In genomic region chr2:3277748-3278520, GRCh38 we compare ENCODE assay signal across 17 cellular contexts.
DNase-seq lines count a peak whose midpoint lies in the region; ATAC-seq and TF ChIP-seq lines count a peak whose summit lies in the region.
"Had no signal": no experiment of that assay in that cellular context is flagged by ENCODE, and none has a peak within 500 bp of the region (broad histone marks: within the 10 kb centered on the region; RNA-seq: fewer than 3 reads in every experiment).

No MANE protein-coding gene starts in this region.

- no peak overlapping the region for H3K4me2 ChIP-seq in GM23338

- H3K4me3 ChIP-seq in GM23338: no peak overlapping the region
- H3K4me3 ChIP-seq in sigmoid colon: no peak overlapping the region
- H3K4me3 ChIP-seq: HAP-1 had no signal

- peaks cover 3% of the 10 kb centered on the region for H3K27me3 Mint-ChIP-seq in GM23338 (ENCODE audit: insufficient read depth, low read depth, poor library complexity)
- H3K27me3 Mint-ChIP-seq in chondrocyte (ENCODE audit: low read depth): no peaks in the 10 kb centered on the region

- H3K36me3 Mint-ChIP-seq in GM23338 (ENCODE audit: low read depth) (peaks cover 24% of the 10 kb centered on the region; the same call in 2 of the 3 replicates), chondrocyte (ENCODE audit: low read depth) (peaks cover 7% of the 10 kb centered on the region)

- H3K79me2 ChIP-seq in GM23338 (replicated peaks; ENCODE audit: insufficient read depth): peaks cover 25% of the 10 kb centered on the region

- no peaks in the 10 kb centered on the region for H3K36me3 ChIP-seq in GM23338 (ENCODE audit: insufficient read depth)
- H3K36me3 ChIP-seq in sigmoid colon: no peaks in the 10 kb centered on the region
- H3K36me3 ChIP-seq: HAP-1 had no signal

- WGBS in sigmoid colon, 2 donors: 96 to 98% methylated on average over 16 of the region's 16 CpGs

- no peaks in the 10 kb centered on the region for H3K9me3 ChIP-seq in sigmoid colon

- H3K4me1 Mint-ChIP-seq in GM23338 (peaks cover 14% of the 10 kb centered on the region), chondrocyte (ENCODE audit: low read depth) (no peaks in the 10 kb centered on the region)

- intact Hi-C loops in sigmoid colon (cut with DNase I): no loop called here

- H3K9me3 Mint-ChIP-seq in GM23338 (peaks cover 13% of the 10 kb centered on the region; the same call in 2 of the 3 replicates), chondrocyte (ENCODE audit: low read depth) (peaks cover 13% of the 10 kb centered on the region)

- TF ChIP-seq CTCF in GM23338 (conservative IDR thresholded peaks at IDR 0.05; ENCODE audit: low read depth in 2 of 2) (no peak), chondrocyte (IDR thresholded peaks at IDR 0.05) (no peak), sigmoid colon (IDR thresholded peaks at IDR 0.05) (no peak)

- H3F3A ChIP-seq in GM23338 (replicated peaks; ENCODE audit: low read depth): no peaks in the 10 kb centered on the region

- no peaks in the 10 kb centered on the region for H3K27me3 ChIP-seq in GM23338 (ENCODE audit: insufficient read depth)
- H3K27me3 ChIP-seq in sigmoid colon: no peaks in the 10 kb centered on the region

- H3K27ac ChIP-seq in GM23338 (ENCODE audit: low read depth) (no peak overlapping the region), sigmoid colon (no peak overlapping the region)
- H3K27ac ChIP-seq: RWPE1 had no signal

- no peak for TF ChIP-seq POLR2A in sigmoid colon (IDR thresholded peaks at IDR 0.05)

- H3K4me1 ChIP-seq in GM23338 (ENCODE audit: insufficient read depth) (no peaks in the 10 kb centered on the region), sigmoid colon (peaks cover 0 to 9% (median 8%) of the 10 kb centered on the region in 4 donors)
- H3K4me1 ChIP-seq: Caco-2, HAP-1 had no signal

- H3K4me3 Mint-ChIP-seq in GM23338 (no peak overlapping the region), chondrocyte (ENCODE audit: unreplicated experiment) (no peak overlapping the region)

- DNase-seq in activated CD8-positive, alpha-beta memory T cell treated with anti-CD3 and anti-CD28 coated beads, Interleukin-2, amount 50 U/mL, for 4 hours: peak; percentile 5
- DNase-seq in activated CD8-positive, alpha-beta memory T cell treated with anti-CD3 and anti-CD28 coated beads, Interleukin-2, amount 50 U/mL, for 48 hours: no peak
- DNase-seq in GM23338 (ENCODE audit: low spot score): no peak
- peak; percentile 72 for DNase-seq in chondrocyte (ENCODE audit: low spot score)
- peak; percentile 44 for DNase-seq in sigmoid colon
- no peak for DNase-seq in NCI-H2081 (lab: John Stamatoyannopoulos, UW)
- DNase-seq in COLO829 (ENCODE audit: low spot score): no peak
- DNase-seq: C1 segment of cervical spinal cord, Caco-2, KBM-7, NCI-H1092, NCI-H1694, NCI-H345, OCI-M1 had no signal

- no peak overlapping the region for H2AFZ ChIP-seq in GM23338

- H3K9me2 ChIP-seq in GM23338 (ENCODE audit: insufficient read depth): no peaks in the 10 kb centered on the region

- H3K27ac Mint-ChIP-seq in GM23338: peak overlapping the region; percentile 36; the same call in 1 of the 2 replicates
- H3K27ac Mint-ChIP-seq in chondrocyte (ENCODE audit: unreplicated experiment): no peak overlapping the region

- TF ChIP-seq EP300 in sigmoid colon (IDR thresholded peaks at IDR 0.05): no peak

- H4K20me1 ChIP-seq in GM23338 (replicated peaks; ENCODE audit: insufficient read depth): peaks cover 3% of the 10 kb centered on the region; the same call in 1 of the 2 replicates

- ATAC-seq in GM23338: no peak; the same call in 2 of the 3 replicates
- no peak for ATAC-seq in HG03354 (IDR thresholded peaks at IDR 0.05; ENCODE audit: poor library complexity, severe bottlenecking, unreplicated experiment)

TF ChIP-seq in GM23338, 12 proteins besides CTCF, POLR2A, EP300 and RAD21:
- TF ChIP-seq POLR2AphosphoS5 (IDR thresholded peaks at IDR 0.05; ENCODE audit: low read depth) (no peak), JUNB (IDR thresholded peaks at IDR 0.05; ENCODE audit: unreplicated experiment) (no peak), ZNF331 (CRISPR knock-in tag; IDR thresholded peaks at IDR 0.05; ENCODE audit: low read depth) (no peak), EZH2 (IDR thresholded peaks at IDR 0.05; ENCODE audit: low read depth, unreplicated experiment) (no peak), CREB1 (CRISPR knock-in tag; IDR thresholded peaks at IDR 0.05; ENCODE audit: low read depth) (no peak), ETS1 (IDR thresholded peaks at IDR 0.05) (no peak)
- TF ChIP-seq, protein P1, sequence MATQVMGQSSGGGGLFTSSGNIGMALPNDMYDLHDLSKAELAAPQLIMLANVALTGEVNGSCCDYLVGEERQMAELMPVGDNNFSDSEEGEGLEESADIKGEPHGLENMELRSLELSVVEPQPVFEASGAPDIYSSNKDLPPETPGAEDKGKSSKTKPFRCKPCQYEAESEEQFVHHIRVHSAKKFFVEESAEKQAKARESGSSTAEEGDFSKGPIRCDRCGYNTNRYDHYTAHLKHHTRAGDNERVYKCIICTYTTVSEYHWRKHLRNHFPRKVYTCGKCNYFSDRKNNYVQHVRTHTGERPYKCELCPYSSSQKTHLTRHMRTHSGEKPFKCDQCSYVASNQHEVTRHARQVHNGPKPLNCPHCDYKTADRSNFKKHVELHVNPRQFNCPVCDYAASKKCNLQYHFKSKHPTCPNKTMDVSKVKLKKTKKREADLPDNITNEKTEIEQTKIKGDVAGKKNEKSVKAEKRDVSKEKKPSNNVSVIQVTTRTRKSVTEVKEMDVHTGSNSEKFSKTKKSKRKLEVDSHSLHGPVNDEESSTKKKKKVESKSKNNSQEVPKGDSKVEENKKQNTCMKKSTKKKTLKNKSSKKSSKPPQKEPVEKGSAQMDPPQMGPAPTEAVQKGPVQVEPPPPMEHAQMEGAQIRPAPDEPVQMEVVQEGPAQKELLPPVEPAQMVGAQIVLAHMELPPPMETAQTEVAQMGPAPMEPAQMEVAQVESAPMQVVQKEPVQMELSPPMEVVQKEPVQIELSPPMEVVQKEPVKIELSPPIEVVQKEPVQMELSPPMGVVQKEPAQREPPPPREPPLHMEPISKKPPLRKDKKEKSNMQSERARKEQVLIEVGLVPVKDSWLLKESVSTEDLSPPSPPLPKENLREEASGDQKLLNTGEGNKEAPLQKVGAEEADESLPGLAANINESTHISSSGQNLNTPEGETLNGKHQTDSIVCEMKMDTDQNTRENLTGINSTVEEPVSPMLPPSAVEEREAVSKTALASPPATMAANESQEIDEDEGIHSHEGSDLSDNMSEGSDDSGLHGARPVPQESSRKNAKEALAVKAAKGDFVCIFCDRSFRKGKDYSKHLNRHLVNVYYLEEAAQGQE (IDR thresholded peaks at IDR 0.05; ENCODE audit: unreplicated experiment): no peak

Comparison
In these comparisons a context has a peak if more than half of its experiments do, and no peak if none do; other contexts are left out.
1. DNase-seq: peak in activated CD8-positive, alpha-beta memory T cell treated with anti-CD3 and anti-CD28 coated beads, Interleukin-2, amount 50 U/mL, for 4 hours (single experiment), chondrocyte (single experiment) and sigmoid colon (single experiment); none in activated CD8-positive, alpha-beta memory T cell treated with anti-CD3 and anti-CD28 coated beads, Interleukin-2, amount 50 U/mL, for 48 hours (single experiment), GM23338 (single experiment), NCI-H2081 (0 of 2) and COLO829 (single experiment).